In genomic region chr5:173670791-173671120, GRCh38 we compare ENCODE assay signal across 12 cellular contexts. TPM values are rescaled to one million over a fixed set of nuclear protein-coding genes. Genes with fewer than 3 reads are reported as not detected.
DNase-seq lines count a peak whose midpoint lies in the region; ATAC-seq and TF ChIP-seq lines count a peak whose summit lies in the region.
"Had no signal": no experiment of that assay in that cellular context is flagged by ENCODE, and none has a peak within 500 bp of the region (broad histone marks: within the 10 kb centered on the region; RNA-seq: fewer than 3 reads in every experiment).

No MANE protein-coding gene starts in this region.

- peak overlapping the region; percentile 29 to 95 (median 86) for H3K27ac ChIP-seq in dorsolateral prefrontal cortex
- peak overlapping the region; percentile 17 to 37 for H3K27ac ChIP-seq in lung (ENCODE audit: low read depth in 1 of 2, low read length in 1 of 2)
- peak overlapping the region; percentile 75 for H3K27ac ChIP-seq in suprapubic skin

- no peaks in the 10 kb centered on the region for H3K27me3 ChIP-seq in dorsolateral prefrontal cortex
- H3K27me3 ChIP-seq in lung (ENCODE audit: control insufficient read depth, insufficient read depth): no peaks in the 10 kb centered on the region
- no peaks in the 10 kb centered on the region for H3K27me3 ChIP-seq in suprapubic skin
- H3K27me3 ChIP-seq in MG63: no peaks in the 10 kb centered on the region

- ATAC-seq in lung (ENCODE audit: insufficient read depth, low FRiP score) (peak; percentile 15), HG02798 (IDR thresholded peaks at IDR 0.05; ENCODE audit: poor library complexity, unreplicated experiment) (no peak), HG03460 (IDR thresholded peaks at IDR 0.05; ENCODE audit: unreplicated experiment) (no peak)
- ATAC-seq: natural killer cell treated with Interleukin-12 subunit alpha and Interleukin-12 subunit beta and Interleukin-15 and Interleukin-18, amount 100 ng/mL, for 72 hours had no signal

- TF ChIP-seq POLR2A in suprapubic skin (IDR thresholded peaks at IDR 0.05): no peak

- H3K4me3 ChIP-seq in dorsolateral prefrontal cortex (peak overlapping the region in 55 of 59 donors; percentile 3 to 55 (median 27)), lung (no peak overlapping the region), suprapubic skin (peak overlapping the region; percentile 15), MG63 (no peak overlapping the region)

- H3K4me1 ChIP-seq in lung (ENCODE audit: control insufficient read depth in 2 of 2, insufficient read depth in 2 of 2, low read length in 2 of 2): peaks cover 0 to 8% of the 10 kb centered on the region in 2 donors
- H3K4me1 ChIP-seq in suprapubic skin: peaks cover 19% of the 10 kb centered on the region

- TF ChIP-seq EP300 in suprapubic skin (IDR thresholded peaks at IDR 0.05): no peak

- intact Hi-C loops in dorsolateral prefrontal cortex (cut with DNase I): loop anchor here (2.0 to 5.0 kb wide), 3 partner anchors 43 to 292 kb away; no protein-coding TSS in a partner anchor

- no peaks in the 10 kb centered on the region for H3K36me3 ChIP-seq in lung (ENCODE audit: control insufficient read depth in 2 of 2, insufficient read depth in 2 of 2, low read length in 2 of 2)
- H3K36me3 ChIP-seq in suprapubic skin: no peaks in the 10 kb centered on the region
- no peaks in the 10 kb centered on the region for H3K36me3 ChIP-seq in MG63

- TF ChIP-seq CTCF in dorsolateral prefrontal cortex (IDR thresholded peaks at IDR 0.05 in 54 of 56, conservative IDR thresholded peaks at IDR 0.05 in 2 of 56; ENCODE audit: low read depth in 1 of 56, partially characterized antibody in 56 of 56) (no peak), lung (IDR thresholded peaks at IDR 0.05; ENCODE audit: control extremely low read depth, extremely low read depth) (no peak), suprapubic skin (IDR thresholded peaks at IDR 0.05) (no peak)

- DNase-seq in M059J (ENCODE audit: low read depth) (peak; percentile 13), dorsolateral prefrontal cortex (peak in 9 of 10 donors; percentile 31 to 79 (median 61)), lung (ENCODE audit: low spot score) (no peak), suprapubic skin (ENCODE audit: low spot score in 2 of 2) (peak in 1 of 2 donors; percentile 67), MG63 (no peak)
- DNase-seq in effector CD4-positive, alpha-beta T cell: no peak
- DNase-seq: activated T-cell treated with anti-CD3 and anti-CD28 coated beads for 4 hours; CD4-positive, alpha-beta T cell; GDM1 had no signal

- peaks cover 0 to 6% of the 10 kb centered on the region in 2 donors for H3K9me3 ChIP-seq in lung (ENCODE audit: control insufficient read depth in 2 of 2, insufficient read depth in 1 of 2, low read length in 1 of 2)
- H3K9me3 ChIP-seq in suprapubic skin: peaks cover 3% of the 10 kb centered on the region
- H3K9me3 ChIP-seq in MG63: peaks cover 4% of the 10 kb centered on the region

- WGBS in lung, 2 donors: 67 to 73% methylated on average over 12 of the region's 12 CpGs
- WGBS in suprapubic skin: 9% methylated on average over 12 of the region's 12 CpGs

RNA-seq across cellular contexts. Expression of gene BOD1, which starts 54.3 kb away (rescaled TPM):
- 62.8 and 94.7 TPM in 2 replicates for total RNA-seq in M059J (2014; rRNA removed; shearing (Covaris generic))
- 10 to 100 TPM; 30.1 to 53.8 (median 41.6) TPM for total RNA-seq in dorsolateral prefrontal cortex
- total RNA-seq in lung: 10 to 100 TPM; 37.3 to 63.1 TPM
- polyA plus RNA-seq in lung: 10 to 100 TPM; 23.3 to 34.4 TPM
- total RNA-seq in suprapubic skin: 10 to 100 TPM; 46.3 to 53.3 (median 48.7) TPM
- 158 and 173 TPM in 2 replicates for total RNA-seq in MG63 (2014; rRNA removed; shearing (Covaris generic); ENCODE audit: low replicate concordance)

Comparison
In these comparisons a context has a peak if more than half of its experiments do, and no peak if none do; other contexts are left out.
1. DNase-seq: peak in M059J (single experiment) and dorsolateral prefrontal cortex (9 of 10); none in lung (single experiment), effector CD4-positive, alpha-beta T cell (single experiment) and MG63 (single experiment).
2. H3K27ac ChIP-seq: peak in every context shown above with its lines; median percentile 86 in dorsolateral prefrontal cortex; 75 in suprapubic skin; 27 in lung.
3. H3K4me3 ChIP-seq: peak in dorsolateral prefrontal cortex (55 of 59) and suprapubic skin (single experiment); none in lung (single experiment) and MG63 (single experiment).